Comparison of ENCODE assay signal across 22 cellular contexts in genomic region chr4:110616162-110617062, GRCh38. TPM values are rescaled to one million over a fixed set of nuclear protein-coding genes. Genes with fewer than 3 reads are reported as not detected.
DNase-seq lines count a peak whose midpoint lies in the region; ATAC-seq, FAIRE-seq and TF ChIP-seq lines count a peak whose summit lies in the region.
"Had no signal": no experiment of that assay in that cellular context is flagged by ENCODE, and none has a peak within 500 bp of the region (broad histone marks: within the 10 kb centered on the region; RNA-seq: fewer than 3 reads in every experiment).

No MANE protein-coding gene starts in this region.

- ATAC-seq in naive thymus-derived CD4-positive, alpha-beta T cell = no peak
- no peak for ATAC-seq in HG03280 (IDR thresholded peaks at IDR 0.05; ENCODE audit: unreplicated experiment)
- ATAC-seq: CD8-positive, alpha-beta T cell had no signal

- intact Hi-C loops in Calu3 (cut with micrococcal nuclease; ENCODE audit: unreplicated experiment) (no loop called here), endothelial cell of umbilical vein (cut with micrococcal nuclease) (no loop called here)
- intact Hi-C loops in naive thymus-derived CD4-positive, alpha-beta T cell (cut with micrococcal nuclease) = loop anchor here in 1 of 2 donors (2.0 kb wide), 2 partner anchors 14 to 22 kb away; no protein-coding TSS in a partner anchor

- H3K27ac ChIP-seq in HUES6 (ENCODE audit: low read depth, low read length) (peak overlapping the region; percentile 96; the same call in 1 of the 2 replicates), endothelial cell of umbilical vein (ENCODE audit: insufficient read depth, low read depth, low read length) (no peak overlapping the region)
- H3K27ac ChIP-seq in naive thymus-derived CD4-positive, alpha-beta T cell (ENCODE audit: low read depth, low read length) = no peak overlapping the region
- H3K27ac ChIP-seq: neutrophil, vagina had no signal

- no peaks in the 10 kb centered on the region for H3K36me3 Mint-ChIP-seq in Calu3 (ENCODE audit: insufficient read depth, unreplicated experiment)
- H3K36me3 Mint-ChIP-seq in naive thymus-derived CD4-positive, alpha-beta T cell = peaks cover 0 to 12% (median 0%) of the 10 kb centered on the region in 5 donors
- H3K36me3 Mint-ChIP-seq: CD8-positive, alpha-beta T cell had no signal

- H3K4me1 ChIP-seq in HUES6 (ENCODE audit: control insufficient read depth, insufficient read depth, low read length) (peaks cover 53% of the 10 kb centered on the region), endothelial cell of umbilical vein (ENCODE audit: control insufficient read depth, extremely low read depth, insufficient read depth, low read length) (peaks cover 3% of the 10 kb centered on the region)
- H3K4me1 ChIP-seq in naive thymus-derived CD4-positive, alpha-beta T cell (ENCODE audit: control insufficient read depth in 2 of 2, insufficient read depth in 2 of 2, low read length in 2 of 2) = no peaks in the 10 kb centered on the region

- BruUV-seq in Calu3 (replicated peaks; lab: Mats Ljungman, UMichigan) (no TSS peak), endothelial cell of umbilical vein (replicated peaks; lab: Mats Ljungman, UMichigan) (no TSS peak)

- no peaks in the 10 kb centered on the region for H3K9me1 ChIP-seq in endothelial cell of umbilical vein (replicated peaks; ENCODE audit: control insufficient read depth, extremely low read depth, insufficient read depth, low read length)

- H3K36me3 ChIP-seq in HUES6 (ENCODE audit: control insufficient read depth, insufficient read depth, low read length) (peaks cover 4% of the 10 kb centered on the region; the same call in 1 of the 2 replicates), endothelial cell of umbilical vein (ENCODE audit: control insufficient read depth in 2 of 2, extremely low read depth in 1 of 2, insufficient read depth in 2 of 2, low read length in 2 of 2) (no peaks in the 10 kb centered on the region)
- no peaks in the 10 kb centered on the region for H3K36me3 ChIP-seq in naive thymus-derived CD4-positive, alpha-beta T cell (ENCODE audit: control insufficient read depth in 2 of 3, insufficient read depth in 3 of 3, low read length in 3 of 3)
- H3K36me3 ChIP-seq: neutrophil, sigmoid colon, vagina had no signal

- POLR2A ChIA-PET in endothelial cell of umbilical vein (lab: Charles Lee) = no interaction called here
- POLR2A ChIA-PET in naive thymus-derived CD4-positive, alpha-beta T cell (lab: Charles Lee) = no interaction called here

- no peaks in the 10 kb centered on the region for H3K9me3 ChIP-seq in HUES6 (ENCODE audit: control insufficient read depth, insufficient read depth, low read depth, low read length)
- H3K9me3 ChIP-seq in endothelial cell of umbilical vein (replicated peaks; ENCODE audit: control insufficient read depth, insufficient read depth, low read length) = no peaks in the 10 kb centered on the region
- H3K9me3 ChIP-seq in naive thymus-derived CD4-positive, alpha-beta T cell (ENCODE audit: control insufficient read depth in 2 of 3, low read length in 3 of 3) = peaks cover 0 to 17% (median 0%) of the 10 kb centered on the region in 3 experiments
- H3K9me3 ChIP-seq: sigmoid colon, vagina had no signal

- DNase-seq in Calu3 (no peak), endothelial cell of umbilical vein (ENCODE audit: low read depth, low spot score) (no peak), GM03348 (ENCODE audit: low spot score) (no peak), NCI-H1092 (lab: John Stamatoyannopoulos, UW) (no peak), Kasumi-1 (lab: John Stamatoyannopoulos, UW) (no peak)
- no peak for DNase-seq in naive thymus-derived CD4-positive, alpha-beta T cell
- DNase-seq: activated effector memory CD4-positive, alpha-beta T cell treated with anti-CD3 and anti-CD28 coated beads, Interleukin-2, amount 50 U/mL, for 16 hours; amygdala; CD8-positive, alpha-beta T cell; DMS79; foreskin melanocyte; IMR-90; mammary epithelial cell; NCI-H526 treated with DMSO at 0.1 percent for 48 hours; SHP77 treated with DMSO at 0.1 percent for 48 hours; sigmoid colon; substantia nigra had no signal

- H3K9me3 Mint-ChIP-seq in Calu3 (ENCODE audit: low read depth, unreplicated experiment) = no peaks in the 10 kb centered on the region
- peaks cover 0 to 68% (median 12%) of the 10 kb centered on the region in 11 donors for H3K9me3 Mint-ChIP-seq in naive thymus-derived CD4-positive, alpha-beta T cell
- H3K9me3 Mint-ChIP-seq: CD8-positive, alpha-beta T cell had no signal

- no peak for TF ChIP-seq POLR2A in endothelial cell of umbilical vein (IDR thresholded peaks at IDR 0.05; ENCODE audit: low read depth, low read length)

- H4K20me1 ChIP-seq in endothelial cell of umbilical vein (replicated peaks; ENCODE audit: control insufficient read depth, extremely low read depth, insufficient read depth, low read length) = peaks cover 3% of the 10 kb centered on the region

- no peak overlapping the region for H3K4me2 ChIP-seq in endothelial cell of umbilical vein (ENCODE audit: insufficient read depth, low read length)

- H3K9ac ChIP-seq in HUES6 (ENCODE audit: low read length) = peak overlapping the region; percentile 96
- no peak overlapping the region for H3K9ac ChIP-seq in endothelial cell of umbilical vein (replicated peaks; ENCODE audit: extremely low read depth, insufficient read depth, low read length)

- H3K27me3 Mint-ChIP-seq in Calu3 (ENCODE audit: unreplicated experiment) = no peaks in the 10 kb centered on the region
- H3K27me3 Mint-ChIP-seq in naive thymus-derived CD4-positive, alpha-beta T cell = peaks cover 93 to 97% (median 95%) of the 10 kb centered on the region in 5 donors

- CTCF ChIA-PET in Calu3 (lab: Charles Lee) = no interaction called here
- CTCF ChIA-PET in endothelial cell of umbilical vein (lab: Charles Lee) = interaction anchor here (1.2 to 1.3 kb wide), 2 partner anchors 8 to 83 kb away, joined by 3 to 4 read pairs; no protein-coding TSS in a partner anchor
- CTCF ChIA-PET in naive thymus-derived CD4-positive, alpha-beta T cell (lab: Charles Lee) = no interaction called here

- dilution Hi-C loops in endothelial cell of umbilical vein (cut with MboI; ENCODE audit: extremely low pct_ligation_motif_present, low sequenced_read_pairs) = no loop called here

- no peak overlapping the region for H2AFZ ChIP-seq in endothelial cell of umbilical vein (ENCODE audit: low read depth, low read length)

- TF ChIP-seq CTCF in Calu3 (IDR thresholded peaks at IDR 0.05; ENCODE audit: unreplicated experiment) = no peak
- TF ChIP-seq CTCF in endothelial cell of umbilical vein (IDR thresholded peaks at IDR 0.05; ENCODE audit: extremely low read depth in 1 of 2, insufficient read depth in 1 of 2, low read depth in 1 of 2, low read length in 2 of 2) = no peak

- no peak overlapping the region for H3K27ac Mint-ChIP-seq in Calu3 (ENCODE audit: unreplicated experiment)
- H3K27ac Mint-ChIP-seq in naive thymus-derived CD4-positive, alpha-beta T cell = peak overlapping the region in 1 of 9 donors; percentile 58
- H3K27ac Mint-ChIP-seq: CD8-positive, alpha-beta T cell had no signal

- no peaks in the 10 kb centered on the region for H3K79me2 ChIP-seq in endothelial cell of umbilical vein (ENCODE audit: control insufficient read depth, insufficient read depth, low read length)

- H3K4me3 ChIP-seq in HUES6 (ENCODE audit: low read depth, low read length) (peak overlapping the region; percentile 73), endothelial cell of umbilical vein (replicated peaks in 1 of 3; ENCODE audit: insufficient read depth in 1 of 3, low read depth in 1 of 3, low read length in 3 of 3) (no peak overlapping the region)
- H3K4me3 ChIP-seq in naive thymus-derived CD4-positive, alpha-beta T cell (ENCODE audit: low read length) = no peak overlapping the region
- H3K4me3 ChIP-seq: sigmoid colon, vagina had no signal

- H3K27me3 ChIP-seq in HUES6 (ENCODE audit: control insufficient read depth, insufficient read depth, low read length) (peaks cover 99% of the 10 kb centered on the region), endothelial cell of umbilical vein (ENCODE audit: control insufficient read depth in 2 of 2, insufficient read depth in 2 of 2, low read length in 2 of 2) (peaks cover 91 to 100% of the 10 kb centered on the region in 2 experiments)
- H3K27me3 ChIP-seq in naive thymus-derived CD4-positive, alpha-beta T cell (ENCODE audit: control insufficient read depth in 2 of 2, insufficient read depth in 2 of 2, low read length in 2 of 2) = peaks cover 10 to 43% of the 10 kb centered on the region in 2 donors

- FAIRE-seq in endothelial cell of umbilical vein (lab: Jason Lieb, UNC) = no peak

- no peaks in the 10 kb centered on the region for H3K4me1 Mint-ChIP-seq in Calu3 (ENCODE audit: low read depth, unreplicated experiment)
- peaks cover 9 to 46% (median 40%) of the 10 kb centered on the region in 7 donors for H3K4me1 Mint-ChIP-seq in naive thymus-derived CD4-positive, alpha-beta T cell

- H3K4me3 Mint-ChIP-seq in Calu3 (ENCODE audit: low read depth, unreplicated experiment) = peak overlapping the region; percentile 64
- peak overlapping the region in 6 of 10 donors; percentile 7 to 52 (median 24) for H3K4me3 Mint-ChIP-seq in naive thymus-derived CD4-positive, alpha-beta T cell
- H3K4me3 Mint-ChIP-seq: CD8-positive, alpha-beta T cell had no signal

TF ChIP-seq in endothelial cell of umbilical vein, 7 proteins besides CTCF, POLR2A, EP300 and RAD21:
- TF ChIP-seq MYC (IDR thresholded peaks at IDR 0.05; ENCODE audit: low read depth, low read length) = no peak
- TF ChIP-seq EZH2 (IDR thresholded peaks at IDR 0.05; ENCODE audit: borderline replicate concordance, low read depth, low read length, severe bottlenecking) = peak; percentile 92
- TF ChIP-seq FOS (IDR thresholded peaks at IDR 0.05; ENCODE audit: borderline replicate concordance, insufficient read depth, low read length) = no peak
- TF ChIP-seq JUN (IDR thresholded peaks at IDR 0.05; ENCODE audit: borderline replicate concordance, insufficient read depth, insufficient read length, low read depth) = no peak
- no peak for TF ChIP-seq GATA2 (IDR thresholded peaks at IDR 0.05; ENCODE audit: insufficient read depth, insufficient read length, low read depth, low read length)
- TF ChIP-seq POLR2AphosphoS5 (IDR thresholded peaks at IDR 0.05; ENCODE audit: insufficient read depth, low read depth, low read length) = no peak

RNA-seq across cellular contexts. Expression of gene PITX2, which starts 6.5 kb away (rescaled TPM):
- total RNA-seq in Calu3 (2022) (not detected in 2 replicates), endothelial cell of umbilical vein (0.31 and 0.35 TPM in 2 replicates)
- 0.04 and 0.11 TPM in 2 replicates for polyA plus RNA-seq in endothelial cell of umbilical vein
- 0.09 TPM in 1 of 2 replicates, not detected in the other for polyA plus RNA-seq in endothelial cell of umbilical vein (2011; cell fraction: cytosol; rRNA removed)
- 0.16 and 0.18 TPM in 2 replicates for polyA plus RNA-seq in endothelial cell of umbilical vein (2011; cell fraction: nucleus; rRNA removed)
- polyA plus RNA-seq in endothelial cell of umbilical vein (2012) = not detected in 2 replicates
- not detected in 2 replicates for polyA minus RNA-seq in endothelial cell of umbilical vein
- polyA minus RNA-seq in endothelial cell of umbilical vein (2011; cell fraction: cytosol; rRNA and poly(A)+ RNA removed) = 3.9 TPM
- not detected in 2 replicates for polyA minus RNA-seq in endothelial cell of umbilical vein (2011; cell fraction: nucleus; rRNA and poly(A)+ RNA removed)
- not detected for total RNA-seq in naive thymus-derived CD4-positive, alpha-beta T cell
- polyA plus RNA-seq in naive thymus-derived CD4-positive, alpha-beta T cell = not detected
- total RNA-seq: CD8-positive, alpha-beta T cell; T-helper 1 cell treated with Interleukin-12 subunit alpha and Interleukin-12 subunit beta and Interleukin-4 antibody, amounts not matched to agents 30 ng/mL and 1 ng/mL, for 36 hours had no signal
